ENCODE assay signal across 11 cellular contexts in genomic region chr1:66397192-66397591, GRCh38.
A peak's percentile ranks its signal among the peaks of the same experiment; 100 is the strongest.
DNase-seq lines count a peak whose midpoint lies in the region; ATAC-seq, FAIRE-seq and TF ChIP-seq lines count a peak whose summit lies in the region.
"Had no signal": no experiment of that assay in that cellular context is flagged by ENCODE, and none has a peak within 500 bp of the region (broad histone marks: within the 10 kb centered on the region; RNA-seq: fewer than 3 reads in every experiment).

No MANE protein-coding gene starts in this region.

- 0% methylated on average over 1 of the region's 1 CpG for WGBS in GM12878 (ENCODE audit: insufficient coverage, insufficient replicate concordance, low lambda C conversion rate, missing lambda C conversion rate)
- 74% methylated on average over 1 of the region's 1 CpG for WGBS in esophagus muscularis mucosa

- H3K9me3 ChIP-seq in GM12878 (replicated peaks; ENCODE audit: control insufficient read depth, insufficient read depth, low read length) (no peaks in the 10 kb centered on the region), WERI-Rb-1 (ENCODE audit: severe bottlenecking) (no peaks in the 10 kb centered on the region), esophagus muscularis mucosa (no peaks in the 10 kb centered on the region)
- H3K9me3 ChIP-seq: heart left ventricle had no signal

- H3K36me3 ChIP-seq in GM12878 (ENCODE audit: control insufficient read depth in 2 of 2, insufficient read depth in 2 of 2, low read length in 1 of 2) (no peaks in the 10 kb centered on the region), WERI-Rb-1 (no peaks in the 10 kb centered on the region), esophagus muscularis mucosa (no peaks in the 10 kb centered on the region)
- H3K36me3 ChIP-seq: heart left ventricle had no signal

- peak overlapping the region; percentile 66 for H3K4me2 ChIP-seq in GM12878 (ENCODE audit: control insufficient read depth, insufficient read depth)

- peak; percentile 19; the same call in 1 of the 2 replicates for TF ChIP-seq RAD21 in GM12878 (IDR thresholded peaks at IDR 0.05; ENCODE audit: insufficient read depth, low read depth, low read length)

- RAD21 ChIA-PET in GM12878 (lab: Charles Lee; ENCODE audit: unreplicated experiment) = interaction anchor here (1.7 to 5.5 kb wide), 10 partner anchors 21 to 114 kb away, joined by 7 to 74 read pairs (median 14); no protein-coding TSS in a partner anchor

- peaks cover 84% of the 10 kb centered on the region for H3K4me1 ChIP-seq in GM12878 (ENCODE audit: control insufficient read depth, insufficient read depth, low read length)
- H3K4me1 ChIP-seq in esophagus muscularis mucosa = peaks cover 0 to 27% (median 16%) of the 10 kb centered on the region in 4 donors

- H3K9ac ChIP-seq in GM12878 (ENCODE audit: control insufficient read depth, insufficient read depth, low read length) = no peak overlapping the region

- TF ChIP-seq EP300 in GM12878 (IDR thresholded peaks at IDR 0.05; ENCODE audit: borderline replicate concordance in 1 of 2, control insufficient read depth in 1 of 2, low read depth in 2 of 2, low read length in 2 of 2) (peak in 1 of 2 experiments; percentile 90; a peak in 2 of 4 replicates), esophagus muscularis mucosa (IDR thresholded peaks at IDR 0.05) (no peak)

- intact Hi-C loops in GM12878 (cut with micrococcal nuclease; ENCODE audit: unreplicated experiment) (loop anchor here (2.0 to 10.0 kb wide), 4 partner anchors 40 to 938 kb away; partner anchors contain the start of gene IL23R), esophagus muscularis mucosa (cut with DNase I) (no loop called here)

- H3K4me3 ChIP-seq in GM12878 (no peak overlapping the region), WERI-Rb-1 (ENCODE audit: low read depth, low read length) (no peak overlapping the region), esophagus muscularis mucosa (no peak overlapping the region)
- H3K4me3 ChIP-seq: heart left ventricle had no signal

- peak overlapping the region; percentile 80 for H3K27ac ChIP-seq in GM12878 (ENCODE audit: control insufficient read depth, insufficient read depth)
- H3K27ac ChIP-seq in WERI-Rb-1 = no peak overlapping the region
- H3K27ac ChIP-seq in esophagus muscularis mucosa (replicated peaks in 1 of 4) = no peak overlapping the region

- SMC1A ChIA-PET in GM12878 (lab: Charles Lee; ENCODE audit: uncharacterized antibody, unreplicated experiment) = interaction anchor here (0.9 to 9.3 kb wide), 11 partner anchors 9 to 140 kb away, joined by 3 to 253 read pairs (median 21); no protein-coding TSS in a partner anchor

- no peaks in the 10 kb centered on the region for H3K79me2 ChIP-seq in GM12878 (ENCODE audit: control insufficient read depth, insufficient read depth, low read length)

- CTCF ChIA-PET in GM12878 (lab: Yijun Ruan, JAX) = interaction anchor here (1.2 to 3.7 kb wide), 8 partner anchors 8 to 144 kb away, joined by 3 to 32 read pairs (median 8); no protein-coding TSS in a partner anchor

- no peaks in the 10 kb centered on the region for H4K20me1 ChIP-seq in GM12878 (ENCODE audit: control insufficient read depth, insufficient read depth)

- ATAC-seq in GM18870 (IDR thresholded peaks at IDR 0.05; ENCODE audit: unreplicated experiment) (peak; percentile 32), GM21737 (IDR thresholded peaks at IDR 0.05; ENCODE audit: unreplicated experiment) (peak; percentile 34), HG03432 (IDR thresholded peaks at IDR 0.05; ENCODE audit: unreplicated experiment) (peak; percentile 38), GM12878 (peak; percentile 59)
- ATAC-seq: heart left ventricle had no signal

- TF ChIP-seq POLR2A in GM12878 (IDR thresholded peaks at IDR 0.05; ENCODE audit: low read depth, low read length) (no peak), esophagus muscularis mucosa (IDR thresholded peaks at IDR 0.05; ENCODE audit: low read depth) (no peak)

- H3K27me3 ChIP-seq in GM12878 (replicated peaks in 1 of 2; ENCODE audit: control insufficient read depth in 2 of 2, insufficient read depth in 2 of 2, low read length in 1 of 2) (no peaks in the 10 kb centered on the region), WERI-Rb-1 (ENCODE audit: insufficient read depth, low read depth, severe bottlenecking) (no peaks in the 10 kb centered on the region), esophagus muscularis mucosa (no peaks in the 10 kb centered on the region)
- H3K27me3 ChIP-seq: heart left ventricle had no signal

- BruUV-seq in GM12878 (replicated peaks; lab: Mats Ljungman, UMichigan) = no TSS peak

- TF ChIP-seq CTCF in GM12878 (IDR thresholded peaks at IDR 0.05 in 2 of 3, conservative IDR thresholded peaks at IDR 0.05 in 1 of 3; ENCODE audit: control insufficient read depth in 2 of 3, extremely low read depth in 1 of 3, insufficient read depth in 1 of 3, low read depth in 3 of 3, low read length in 3 of 3) = no peak
- TF ChIP-seq CTCF in GM20000 (IDR thresholded peaks at IDR 0.05; ENCODE audit: extremely low read depth, missing control alignments) = no peak
- TF ChIP-seq CTCF in WERI-Rb-1 (IDR thresholded peaks at IDR 0.05; ENCODE audit: low read depth, low read length) = no peak
- TF ChIP-seq CTCF in esophagus muscularis mucosa (IDR thresholded peaks at IDR 0.05) = no peak

- DNase-seq in GM12878 (ENCODE audit: low read depth, low spot score) = no peak
- DNase-seq in superior temporal gyrus (ENCODE audit: extremely low spot score) = no peak
- DNase-seq in GM20000 (ENCODE audit: low spot score) = no peak
- DNase-seq in WERI-Rb-1 = no peak
- no peak for DNase-seq in esophagus muscularis mucosa (ENCODE audit: extremely low spot score)
- DNase-seq: heart left ventricle, NCI-H187, T-helper 1 cell had no signal

- POLR2A ChIA-PET in GM12878 (lab: Charles Lee) = interaction anchor here (1.5 to 2.5 kb wide), 4 partner anchors 16 to 114 kb away, joined by 3 to 19 read pairs (median 14); no protein-coding TSS in a partner anchor

- H2AFZ ChIP-seq in GM12878 (ENCODE audit: control insufficient read depth, low read depth, low read length) = no peak overlapping the region

- no peak for FAIRE-seq in GM12878 (lab: Jason Lieb, UNC)

- in situ Hi-C loops in GM12878 (cut with MboI) = loop anchor here (25.0 kb wide), 2 partner anchors 540 to 765 kb away; partner anchors contain the start of gene IL23R

TF ChIP-seq in GM12878, 131 proteins besides CTCF, POLR2A, EP300 and RAD21 (continues in another document):
- TF ChIP-seq ZNF274 (IDR thresholded peaks at IDR 0.05; ENCODE audit: insufficient read depth, insufficient read length) = no peak
- no peak for TF ChIP-seq MEF2B (IDR thresholded peaks at IDR 0.05; ENCODE audit: partially characterized antibody, poor library complexity, severe bottlenecking)
- TF ChIP-seq SIX5 (IDR thresholded peaks at IDR 0.05; ENCODE audit: low read depth, low read length, severe bottlenecking) = no peak
- no peak for TF ChIP-seq YBX1 (IDR thresholded peaks at IDR 0.05)
- no peak for TF ChIP-seq ZBTB40 (IDR thresholded peaks at IDR 0.05; ENCODE audit: borderline replicate concordance)
- TF ChIP-seq FOXM1 (IDR thresholded peaks at IDR 0.05; ENCODE audit: low read depth, low read length) = no peak
- peak; percentile 89 for TF ChIP-seq IRF4 (IDR thresholded peaks at IDR 0.05; ENCODE audit: low read depth, low read length)
- TF ChIP-seq KAT2A (conservative IDR thresholded peaks at IDR 0.05; ENCODE audit: control insufficient read depth, low read depth, low read length) = no peak
- no peak for TF ChIP-seq NR2C1 (IDR thresholded peaks at IDR 0.05)
- TF ChIP-seq NFIC (IDR thresholded peaks at IDR 0.05; ENCODE audit: low read depth, low read length) = peak; percentile 66; the same call in 1 of the 2 replicates
- no peak for TF ChIP-seq SREBF2 (IDR thresholded peaks at IDR 0.05; ENCODE audit: low read length)
- TF ChIP-seq PAX5 (IDR thresholded peaks at IDR 0.05; ENCODE audit: borderline replicate concordance, low read depth, low read length) = 0 out of 2 replicates have a peak, but pooled peaks have one; percentile 45
- 0 out of 2 replicates have a peak, but pooled peaks have one; percentile 45 for TF ChIP-seq MEF2A (IDR thresholded peaks at IDR 0.05; ENCODE audit: insufficient read depth, low read depth, low read length)
- TF ChIP-seq ASH2L (IDR thresholded peaks at IDR 0.05; ENCODE audit: borderline replicate concordance, low read depth) = no peak
- 0 out of 2 replicates have a peak, but pooled peaks have one; percentile 17 for TF ChIP-seq CREB1 (IDR thresholded peaks at IDR 0.05; ENCODE audit: low read depth)
- peak; percentile 73 for TF ChIP-seq EED (IDR thresholded peaks at IDR 0.05; ENCODE audit: low read depth)
- TF ChIP-seq LARP7 (IDR thresholded peaks at IDR 0.05) = no peak
- TF ChIP-seq RB1 (IDR thresholded peaks at IDR 0.05; ENCODE audit: borderline replicate concordance) = no peak
- TF ChIP-seq CHD2 (IDR thresholded peaks at IDR 0.05; ENCODE audit: borderline replicate concordance, low read depth, low read length) = 0 out of 2 replicates have a peak, but pooled peaks have one; percentile 41
